In genomic region chr2:218063541-218064295, GRCh38 we compare ENCODE assay signal across 10 cellular contexts. TPM values are rescaled to one million over a fixed set of nuclear protein-coding genes. Genes with fewer than 3 reads are reported as not detected.
DNase-seq lines count a peak whose midpoint lies in the region; ATAC-seq, FAIRE-seq and TF ChIP-seq lines count a peak whose summit lies in the region.
"Had no signal": no experiment of that assay in that cellular context is flagged by ENCODE, and none has a peak within 500 bp of the region (broad histone marks: within the 10 kb centered on the region; RNA-seq: fewer than 3 reads in every experiment).

No MANE protein-coding gene starts in this region.

- H3K27ac ChIP-seq in GM12878 (ENCODE audit: control insufficient read depth, insufficient read depth) = no peak overlapping the region; the same call in 1 of the 2 replicates
- H3K27ac ChIP-seq in substantia nigra (ENCODE audit: low read depth, low read length, poor library complexity, severe bottlenecking) = no peak overlapping the region
- H3K27ac ChIP-seq: KMS-11 had no signal

- H3K27me3 ChIP-seq in GM12878 (replicated peaks in 1 of 2; ENCODE audit: control insufficient read depth in 2 of 2, insufficient read depth in 2 of 2, low read length in 1 of 2) = no peaks in the 10 kb centered on the region; a peak in 1 of 4 replicates

- no peak overlapping the region for H3K4me3 ChIP-seq in GM12878

- no peak for TF ChIP-seq POLR2A in GM12878 (IDR thresholded peaks at IDR 0.05; ENCODE audit: low read depth, low read length)

- no peaks in the 10 kb centered on the region for H3K36me3 ChIP-seq in GM12878 (ENCODE audit: control insufficient read depth in 2 of 2, insufficient read depth in 2 of 2, low read length in 1 of 2)

- peak; percentile 93 for FAIRE-seq in GM12878 (lab: Jason Lieb, UNC)

- WGBS in GM12878 (ENCODE audit: insufficient coverage, insufficient replicate concordance, low lambda C conversion rate, missing lambda C conversion rate) = 43% methylated on average over 11 of the region's 11 CpGs

- in situ Hi-C loops in GM12878 (cut with MboI) = no loop called here

- H3K4me1 ChIP-seq in GM12878 (ENCODE audit: control insufficient read depth, insufficient read depth, low read length) = peaks cover 17% of the 10 kb centered on the region

- SMC1A ChIA-PET in GM12878 (lab: Charles Lee; ENCODE audit: uncharacterized antibody, unreplicated experiment) = interaction anchor here (1.0 to 2.7 kb wide), 3 partner anchors 17 to 29 kb away, joined by 3 to 13 read pairs (median 3); no protein-coding TSS in a partner anchor

- CTCF ChIA-PET in GM12878 (lab: Yijun Ruan, JAX) = interaction anchor here (1.0 to 1.7 kb wide), 5 partner anchors 11 to 278 kb away, joined by 3 to 11 read pairs (median 3); no protein-coding TSS in a partner anchor

- POLR2A ChIA-PET in GM12878 (lab: Charles Lee) = no interaction called here

- no peak for TF ChIP-seq EP300 in GM12878 (IDR thresholded peaks at IDR 0.05; ENCODE audit: borderline replicate concordance in 1 of 2, control insufficient read depth in 1 of 2, low read depth in 2 of 2, low read length in 2 of 2)

- no peak for TF ChIP-seq CTCF in GM12878 (IDR thresholded peaks at IDR 0.05 in 2 of 3, conservative IDR thresholded peaks at IDR 0.05 in 1 of 3; ENCODE audit: control insufficient read depth in 2 of 3, extremely low read depth in 1 of 3, insufficient read depth in 1 of 3, low read depth in 3 of 3, low read length in 3 of 3)

- no peak for TF ChIP-seq RAD21 in GM12878 (IDR thresholded peaks at IDR 0.05; ENCODE audit: insufficient read depth, low read depth, low read length)

- no peaks in the 10 kb centered on the region for H3K79me2 ChIP-seq in GM12878 (ENCODE audit: control insufficient read depth, insufficient read depth, low read length)

- H3K9me3 ChIP-seq in GM12878 (replicated peaks; ENCODE audit: control insufficient read depth, insufficient read depth, low read length) = no peaks in the 10 kb centered on the region

- H3K9ac ChIP-seq in GM12878 (ENCODE audit: control insufficient read depth, insufficient read depth, low read length) = no peak overlapping the region
- H3K9ac ChIP-seq: KMS-11 had no signal

- H3K4me2 ChIP-seq in GM12878 (ENCODE audit: control insufficient read depth, insufficient read depth) = no peak overlapping the region
- H3K4me2 ChIP-seq: KMS-11 had no signal

- no peak overlapping the region for H2AFZ ChIP-seq in GM12878 (ENCODE audit: control insufficient read depth, low read depth, low read length)

- DNase-seq in GM12878 (ENCODE audit: low read depth, low spot score) (peak; percentile 60), substantia nigra (lab: John Stamatoyannopoulos, UW) (no peak), SW 1271 (lab: John Stamatoyannopoulos, UW) (no peak), HuH-7 (ENCODE audit: low spot score) (no peak)
- DNase-seq in stimulated activated CD4-positive, alpha-beta T cell treated with anti-CD3 and anti-CD28 coated beads, Interleukin-2, amount 100 ng/mL, for 24 hours = no peak

- ATAC-seq in GM18499 (IDR thresholded peaks at IDR 0.05; ENCODE audit: insufficient read depth, unreplicated experiment) (peak; percentile 78), GM21360 (IDR thresholded peaks at IDR 0.05; ENCODE audit: unreplicated experiment) (peak; percentile 86), HG03108 (IDR thresholded peaks at IDR 0.05; ENCODE audit: unreplicated experiment) (peak; percentile 78), GM12878 (peak; percentile 94)
- ATAC-seq: WTC11 had no signal

- intact Hi-C loops in GM12878 (cut with micrococcal nuclease; ENCODE audit: unreplicated experiment) = no loop called here

- BruUV-seq in GM12878 (replicated peaks; lab: Mats Ljungman, UMichigan) = no TSS peak

- H4K20me1 ChIP-seq in GM12878 (ENCODE audit: control insufficient read depth, insufficient read depth) = no peaks in the 10 kb centered on the region

- RAD21 ChIA-PET in GM12878 (lab: Charles Lee; ENCODE audit: unreplicated experiment) = interaction anchor here (1.4 kb wide), 1 partner anchor 18 kb away, joined by 3 read pairs; no protein-coding TSS in a partner anchor

TF ChIP-seq in GM12878, 131 proteins besides CTCF, POLR2A, EP300 and RAD21 (continues in another document):
- TF ChIP-seq ZBTB4 (CRISPR knock-in tag; IDR thresholded peaks at IDR 0.05) = no peak
- TF ChIP-seq ZNF384 (IDR thresholded peaks at IDR 0.05; ENCODE audit: borderline replicate concordance, low read depth, low read length) = no peak
- peak in 1 of 2 experiments; percentile 50; a peak in 2 of 4 replicates for TF ChIP-seq IKZF2 (IDR thresholded peaks at IDR 0.05)
- 0 out of 2 replicates have a peak, but pooled peaks have one; percentile 49 for TF ChIP-seq IRF4 (IDR thresholded peaks at IDR 0.05; ENCODE audit: low read depth, low read length)
- TF ChIP-seq RBBP5 (conservative IDR thresholded peaks at IDR 0.05) = no peak
- TF ChIP-seq E2F4 (IDR thresholded peaks at IDR 0.05; ENCODE audit: low read depth, low read length) = no peak
- TF ChIP-seq SPI1 (IDR thresholded peaks at IDR 0.05; ENCODE audit: borderline replicate concordance, insufficient read depth, low read depth, low read length) = peak; percentile 69
- no peak for TF ChIP-seq WRNIP1 (IDR thresholded peaks at IDR 0.05; ENCODE audit: borderline replicate concordance, low read depth, low read length)
- peak; percentile 32; the same call in 1 of the 2 replicates for TF ChIP-seq IKZF1 (conservative IDR thresholded peaks at IDR 0.05)
- no peak for TF ChIP-seq JUND (IDR thresholded peaks at IDR 0.05; ENCODE audit: low read depth, low read length)

RNA-seq across cellular contexts. Expression of gene RUFY4, which starts 5.3 kb away (rescaled TPM):
- 2.5 and 4.4 TPM in 2 replicates for total RNA-seq in GM12878 (2013; cell fraction: nucleolus; rRNA removed)
- 0.65 and 1.2 TPM in 2 replicates for total RNA-seq in GM12878 (2014; rRNA removed)
- 1.3 and 1.6 TPM in 2 replicates for total RNA-seq in GM12878 (2014; rRNA removed; fragmentation: Illumina TruSeq; extraction: Trizol)
- 1.5 and 2.7 TPM in 2 replicates for total RNA-seq in GM12878 (2021)
- 3.5 TPM for polyA plus RNA-seq in GM12878 (2011; ENCODE audit: low read depth)
- 0.29 and 0.90 TPM in 2 replicates for polyA plus RNA-seq in GM12878 (2011; rRNA removed)
- 0.51 and 0.60 TPM in 2 replicates for polyA plus RNA-seq in GM12878 (2011; cell fraction: cytosol; rRNA removed)
- 4.8 and 6.8 TPM in 2 replicates for polyA plus RNA-seq in GM12878 (2011; cell fraction: nucleus; rRNA removed)
- polyA plus RNA-seq in GM12878 (2012) = 3.5 and 4.3 TPM in 2 replicates
- polyA plus RNA-seq in GM12878 (2014; fragmentation: Illumina TruSeq; extraction: Trizol) = 0.91 and 0.92 TPM in 2 replicates
- polyA plus RNA-seq in GM12878 (2014; fragmentation: Nextera tagmentation; extraction: Ambion mirVana) = under 1 TPM; 0.05 to 0.14 TPM
- polyA plus RNA-seq in GM12878 (2014; rRNA removed) = 1.6 and 2.7 TPM in 2 replicates
- polyA plus RNA-seq in GM12878 (2016; fragmentation: Nextera tagmentation; extraction: Ambion mirVana) = under 1 TPM; 0.23 to 0.32 TPM
- 0.44 and 2.4 TPM in 2 replicates for polyA minus RNA-seq in GM12878 (2011; rRNA and poly(A)+ RNA removed)
- not detected in 2 replicates for polyA minus RNA-seq in GM12878 (2011; cell fraction: cytosol; rRNA and poly(A)+ RNA removed)
- polyA minus RNA-seq in GM12878 (2011; cell fraction: nucleus; rRNA and poly(A)+ RNA removed) = 1.2 and 4.2 TPM in 2 replicates
